10 cellular contexts compared by ENCODE assay signal in the genomic region with DNA sequence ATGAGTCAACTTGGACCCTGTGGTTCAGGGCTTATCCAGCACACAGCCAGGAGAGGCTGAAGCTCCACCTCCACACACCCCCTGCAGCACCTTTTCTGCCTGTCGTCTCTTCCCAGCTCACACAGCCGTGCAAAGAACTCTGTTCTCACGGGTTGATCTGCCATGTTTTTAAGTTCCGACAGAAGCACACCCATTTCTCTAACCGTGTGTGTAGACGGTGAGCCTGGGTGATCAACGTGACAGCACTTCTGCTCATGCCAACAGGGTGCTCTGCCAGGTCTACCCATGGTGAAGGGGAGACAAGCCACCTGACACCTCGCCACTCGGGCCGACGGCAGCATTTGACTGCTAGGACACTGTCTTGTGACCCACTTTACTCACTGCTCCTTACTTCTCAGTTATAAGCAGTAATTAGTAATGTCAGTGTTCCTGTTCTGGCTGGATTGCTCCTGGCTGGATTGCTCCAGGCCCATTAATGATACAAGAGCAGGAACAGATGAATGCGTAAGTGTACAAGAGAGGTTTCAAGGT.
DNase-seq lines count a peak whose midpoint lies in the region; ATAC-seq, FAIRE-seq and TF ChIP-seq lines count a peak whose summit lies in the region.
"Had no signal": no experiment of that assay in that cellular context is flagged by ENCODE, and none has a peak within 500 bp of the region (broad histone marks: within the 10 kb centered on the region; RNA-seq: fewer than 3 reads in every experiment).

No MANE protein-coding gene starts in this region.

- TF ChIP-seq RAD21 in liver (IDR thresholded peaks at IDR 0.05) (no peak), HepG2 (CRISPR knock-in tag; IDR thresholded peaks at IDR 0.05) (no peak)

- no peaks in the 10 kb centered on the region for H4K20me1 ChIP-seq in HepG2 (ENCODE audit: insufficient read depth, low read length)

- no peak overlapping the region for H3K4me2 ChIP-seq in HepG2 (ENCODE audit: low read depth, low read length)

- H3K27me3 ChIP-seq in liver (ENCODE audit: control insufficient read depth in 4 of 4, insufficient read depth in 4 of 4, low read length in 3 of 4) (no peaks in the 10 kb centered on the region), HepG2 (ENCODE audit: control insufficient read depth in 1 of 2, insufficient read depth in 2 of 2, low read length in 2 of 2) (no peaks in the 10 kb centered on the region), mucosa of rectum (ENCODE audit: control insufficient read depth in 2 of 2, insufficient read depth in 2 of 2, low read length in 2 of 2) (no peaks in the 10 kb centered on the region), vagina (no peaks in the 10 kb centered on the region)

- POLR2A ChIA-PET in HepG2 (lab: Yijun Ruan, JAX): no interaction called here

- H3K9ac ChIP-seq in liver (ENCODE audit: low read depth in 1 of 2, low read length in 2 of 2) (no peak overlapping the region), HepG2 (ENCODE audit: insufficient read depth, low read depth, low read length) (no peak overlapping the region), mucosa of rectum (ENCODE audit: low read depth in 1 of 2, low read length in 2 of 2) (no peak overlapping the region)

- DNase-seq in HepG2 (ENCODE audit: low spot score) (no peak), cerebellar cortex (ENCODE audit: low spot score) (peak; percentile 66), vagina (ENCODE audit: extremely low spot score in 2 of 2) (no peak), frontal cortex (ENCODE audit: low spot score in 2 of 2) (no peak), COLO829 (ENCODE audit: low spot score) (no peak)
- no peak for DNase-seq in activated CD8-positive, alpha-beta memory T cell treated with anti-CD3 and anti-CD28 coated beads, Interleukin-2, amount 50 U/mL, for 4 hours
- DNase-seq: islet precursor cell had no signal

- ATAC-seq in HepG2: no peak

- no peak for TF ChIP-seq POLR2A in HepG2 (IDR thresholded peaks at IDR 0.05; ENCODE audit: insufficient read depth in 1 of 2, low read depth in 2 of 2, low read length in 2 of 2)
- no peak for TF ChIP-seq POLR2A in vagina (IDR thresholded peaks at IDR 0.05)

- H3K79me2 ChIP-seq in HepG2 (ENCODE audit: insufficient read depth, low read length): peaks cover 3% of the 10 kb centered on the region

- TF ChIP-seq EP300 in HepG2 (IDR thresholded peaks at IDR 0.05; ENCODE audit: low read depth in 2 of 2, low read length in 2 of 2): no peak
- no peak for TF ChIP-seq EP300 in HepG2 (CRISPR knock-in tag; IDR thresholded peaks at IDR 0.05; ENCODE audit: borderline replicate concordance)

- no peak overlapping the region for H3K4me3 ChIP-seq in liver (ENCODE audit: low read depth in 1 of 3, low read length in 3 of 3)
- H3K4me3 ChIP-seq in HepG2 (replicated peaks in 1 of 3; ENCODE audit: insufficient read depth in 1 of 3, low read depth in 2 of 3, low read length in 3 of 3): no peak overlapping the region
- H3K4me3 ChIP-seq in mucosa of rectum (ENCODE audit: low read length in 2 of 2): peak overlapping the region in 1 of 2 donors; percentile 7
- H3K4me3 ChIP-seq in vagina: no peak overlapping the region

- H3K36me3 ChIP-seq in liver (ENCODE audit: control insufficient read depth in 4 of 4, insufficient read depth in 3 of 4, low read depth in 1 of 4, low read length in 3 of 4) (no peaks in the 10 kb centered on the region), HepG2 (replicated peaks in 1 of 2; ENCODE audit: control insufficient read depth in 1 of 2, insufficient read depth in 2 of 2, low read length in 2 of 2) (peaks cover 1 to 17% of the 10 kb centered on the region in 2 experiments; a peak in 4 of 5 replicates), mucosa of rectum (ENCODE audit: control insufficient read depth in 2 of 2, insufficient read depth in 2 of 2, low read length in 2 of 2) (peaks cover 0 to 4% of the 10 kb centered on the region in 2 donors), vagina (no peaks in the 10 kb centered on the region)

- intact Hi-C loops in HepG2 (cut with micrococcal nuclease; ENCODE audit: unreplicated experiment) (no loop called here), vagina (cut with DNase I) (no loop called here)

- in situ Hi-C loops in HepG2 (cut with HindIII; ENCODE audit: extremely low pct_ligation_motif_present, low pct_unique_long_range_greater_than_20kb): no loop called here

- FAIRE-seq in HepG2 (lab: Jason Lieb, UNC) (no peak), frontal cortex (lab: Jason Lieb, UNC) (no peak)
- FAIRE-seq: D721Med had no signal

- H3K4me1 ChIP-seq in liver (ENCODE audit: control insufficient read depth in 4 of 4, insufficient read depth in 4 of 4, low read length in 3 of 4) (peaks cover 2 to 38% (median 26%) of the 10 kb centered on the region in 4 donors), HepG2 (ENCODE audit: insufficient read depth, low read length) (peaks cover 28% of the 10 kb centered on the region), mucosa of rectum (ENCODE audit: control insufficient read depth in 2 of 2, insufficient read depth in 2 of 2, low read length in 2 of 2) (peaks cover 42 to 43% of the 10 kb centered on the region in 2 donors), vagina (peaks cover 84% of the 10 kb centered on the region)

- no TSS peak for BruUV-seq in HepG2 (replicated peaks; lab: Mats Ljungman, UMichigan)

- WGBS in liver: 85% methylated on average over 12 of the region's 12 CpGs
- 95% methylated on average over 12 of the region's 12 CpGs for WGBS in HepG2 (ENCODE audit: low lambda C conversion rate)

- TF ChIP-seq CTCF in liver (IDR thresholded peaks at IDR 0.05; ENCODE audit: low read depth, low read length, missing input control) (no peak), HepG2 (CRISPR knock-in tag; IDR thresholded peaks at IDR 0.05) (no peak), vagina (IDR thresholded peaks at IDR 0.05) (no peak)

- H2AFZ ChIP-seq in HepG2 (ENCODE audit: low read length): no peak overlapping the region

- peak overlapping the region; percentile 53 to 61 for H3K27ac ChIP-seq in liver (ENCODE audit: low read depth in 1 of 2, low read length in 2 of 2)
- no peak overlapping the region for H3K27ac ChIP-seq in HepG2 (ENCODE audit: extremely low read length, insufficient read depth, low read length)
- H3K27ac ChIP-seq in mucosa of rectum (ENCODE audit: low read depth in 2 of 2, low read length in 2 of 2): peak overlapping the region; percentile 81 to 84
- peak overlapping the region; percentile 83 for H3K27ac ChIP-seq in vagina

- CTCF ChIA-PET in HepG2 (lab: Yijun Ruan, JAX; ENCODE audit: low intra/inter-chr PET ratio, low total read pairs): no interaction called here

- H3K9me3 ChIP-seq in liver (ENCODE audit: control insufficient read depth in 4 of 4, low read length in 3 of 4) (no peaks in the 10 kb centered on the region), HepG2 (ENCODE audit: low read length) (no peaks in the 10 kb centered on the region), mucosa of rectum (ENCODE audit: control insufficient read depth in 2 of 2, low read length in 2 of 2) (no peaks in the 10 kb centered on the region), vagina (no peaks in the 10 kb centered on the region)

TF ChIP-seq in liver, 16 proteins besides CTCF, POLR2A, EP300 and RAD21:
- TF ChIP-seq HNF4A (conservative IDR thresholded peaks at IDR 0.05) (no peak), GABPA (IDR thresholded peaks at IDR 0.05 in 1 of 2, conservative IDR thresholded peaks at IDR 0.05 in 1 of 2) (no peak), TAF1 (conservative IDR thresholded peaks at IDR 0.05) (no peak), EGR1 (IDR thresholded peaks at IDR 0.05; ENCODE audit: low read depth in 2 of 2) (no peak), HNF4G (IDR thresholded peaks at IDR 0.05) (no peak), NR2F2 (IDR thresholded peaks at IDR 0.05) (no peak)
- TF ChIP-seq, protein P1, sequence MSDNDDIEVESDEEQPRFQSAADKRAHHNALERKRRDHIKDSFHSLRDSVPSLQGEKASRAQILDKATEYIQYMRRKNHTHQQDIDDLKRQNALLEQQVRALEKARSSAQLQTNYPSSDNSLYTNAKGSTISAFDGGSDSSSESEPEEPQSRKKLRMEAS (IDR thresholded peaks at IDR 0.05): no peak

TF ChIP-seq in HepG2, 621 proteins besides CTCF, POLR2A, EP300 and RAD21 (continues in another document):
- TF ChIP-seq EHMT2 (IDR thresholded peaks at IDR 0.05; ENCODE audit: borderline replicate concordance, low read depth, low read length): no peak
- no peak for TF ChIP-seq ZNF879 (CRISPR knock-in tag; IDR thresholded peaks at IDR 0.05)
- no peak for TF ChIP-seq CC2D1A (CRISPR knock-in tag; IDR thresholded peaks at IDR 0.05)
- TF ChIP-seq ZNF460 (CRISPR knock-in tag; IDR thresholded peaks at IDR 0.05; ENCODE audit: borderline replicate concordance): no peak
- TF ChIP-seq ZNF558 (CRISPR knock-in tag; IDR thresholded peaks at IDR 0.05; ENCODE audit: borderline replicate concordance): no peak
- TF ChIP-seq MXD4 (CRISPR knock-in tag; IDR thresholded peaks at IDR 0.05): no peak
- no peak for TF ChIP-seq CHD4 (IDR thresholded peaks at IDR 0.05; ENCODE audit: borderline replicate concordance, low read length)
- no peak for TF ChIP-seq DDIT3 (CRISPR knock-in tag; IDR thresholded peaks at IDR 0.05)
- TF ChIP-seq ZNF546 (CRISPR knock-in tag; conservative IDR thresholded peaks at IDR 0.05): no peak
- TF ChIP-seq, protein P2, sequence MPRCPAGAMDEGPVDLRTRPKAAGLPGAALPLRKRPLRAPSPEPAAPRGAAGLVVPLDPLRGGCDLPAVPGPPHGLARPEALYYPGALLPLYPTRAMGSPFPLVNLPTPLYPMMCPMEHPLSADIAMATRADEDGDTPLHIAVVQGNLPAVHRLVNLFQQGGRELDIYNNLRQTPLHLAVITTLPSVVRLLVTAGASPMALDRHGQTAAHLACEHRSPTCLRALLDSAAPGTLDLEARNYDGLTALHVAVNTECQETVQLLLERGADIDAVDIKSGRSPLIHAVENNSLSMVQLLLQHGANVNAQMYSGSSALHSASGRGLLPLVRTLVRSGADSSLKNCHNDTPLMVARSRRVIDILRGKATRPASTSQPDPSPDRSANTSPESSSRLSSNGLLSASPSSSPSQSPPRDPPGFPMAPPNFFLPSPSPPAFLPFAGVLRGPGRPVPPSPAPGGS (CRISPR knock-in tag; IDR thresholded peaks at IDR 0.05): no peak
- TF ChIP-seq ZNF124 (CRISPR knock-in tag; IDR thresholded peaks at IDR 0.05): no peak
- no peak for TF ChIP-seq ZNF607 (CRISPR knock-in tag; IDR thresholded peaks at IDR 0.05; ENCODE audit: borderline replicate concordance)
- TF ChIP-seq MYC (CRISPR knock-in tag; IDR thresholded peaks at IDR 0.05; ENCODE audit: borderline replicate concordance): no peak
